Comparison of ENCODE assay signal across 28 cellular contexts in the genomic region with DNA sequence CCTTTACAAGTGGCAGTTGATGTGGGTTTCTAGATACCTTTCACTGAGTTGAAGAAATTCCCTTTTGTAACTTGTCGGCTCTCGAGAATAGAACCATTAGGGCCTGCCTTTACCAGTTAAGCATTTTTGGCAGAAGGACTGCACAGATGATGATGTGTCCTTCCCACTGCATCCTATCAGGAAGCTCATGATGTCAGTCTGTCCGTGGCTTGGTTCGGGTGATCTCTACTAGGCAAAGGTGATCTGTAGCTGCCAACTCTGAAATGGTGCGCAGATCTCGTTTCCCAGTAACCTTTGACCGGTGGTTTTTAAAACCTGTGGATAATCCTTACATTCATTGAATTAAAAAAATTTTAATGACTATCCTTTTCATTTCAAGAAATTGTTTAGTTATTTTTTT. TPM values are rescaled to one million over a fixed set of nuclear protein-coding genes. Genes with fewer than 3 reads are reported as not detected.
A peak's percentile ranks its signal among the peaks of the same experiment; 100 is the strongest.
DNase-seq lines count a peak whose midpoint lies in the region; ATAC-seq and TF ChIP-seq lines count a peak whose summit lies in the region.
"Had no signal": no experiment of that assay in that cellular context is flagged by ENCODE, and none has a peak within 500 bp of the region (broad histone marks: within the 10 kb centered on the region; RNA-seq: fewer than 3 reads in every experiment).

No MANE protein-coding gene starts in this region.

- ATAC-seq in lower lobe of right lung (no peak), HG03139 (IDR thresholded peaks at IDR 0.05; ENCODE audit: unreplicated experiment) (no peak)
- ATAC-seq: gastroesophageal sphincter, T-cell, upper lobe of right lung had no signal

- H3K36me3 ChIP-seq in esophagus (ENCODE audit: control insufficient read depth in 2 of 2, insufficient read depth in 2 of 2, low read length in 1 of 2) (no peaks in the 10 kb centered on the region), lower lobe of right lung (no peaks in the 10 kb centered on the region), thyroid gland (no peaks in the 10 kb centered on the region)
- H3K36me3 ChIP-seq: breast epithelium, esophagus muscularis mucosa, gastroesophageal sphincter, SJCRH30, spleen, upper lobe of right lung had no signal

- H3K4me1 ChIP-seq in esophagus (ENCODE audit: control insufficient read depth in 2 of 2, insufficient read depth in 2 of 2, low read length in 1 of 2) = no peaks in the 10 kb centered on the region
- peaks cover 36% of the 10 kb centered on the region for H3K4me1 ChIP-seq in lower lobe of right lung
- H3K4me1 ChIP-seq in thyroid gland = peaks cover 48 to 51% of the 10 kb centered on the region in 2 donors
- H3K4me1 ChIP-seq: SJCRH30 had no signal

- H3K27ac ChIP-seq in esophagus (ENCODE audit: low read depth in 2 of 2, low read length in 1 of 2) (peak overlapping the region; percentile 1 to 62), lower lobe of right lung (peak overlapping the region; percentile 46), thyroid gland (peak overlapping the region in 2 of 3 donors; percentile 6 to 51)
- H3K27ac ChIP-seq: GM23248, SJCRH30, spleen, upper lobe of right lung had no signal

- no peak for TF ChIP-seq POLR2A in thyroid gland (IDR thresholded peaks at IDR 0.05)

- 54 to 67% methylated on average over 7 of the region's 7 CpGs for WGBS in esophagus, 2 donors
- WGBS in thyroid gland, 2 donors = 76 to 79% methylated on average over 7 of the region's 7 CpGs

- no peak overlapping the region for H3K4me3 ChIP-seq in esophagus (ENCODE audit: low read depth in 1 of 2, low read length in 2 of 2)
- no peak overlapping the region for H3K4me3 ChIP-seq in lower lobe of right lung
- no peak overlapping the region for H3K4me3 ChIP-seq in thyroid gland (replicated peaks in 1 of 3)
- H3K4me3 ChIP-seq: breast epithelium, esophagus muscularis mucosa, gastroesophageal sphincter, GM23248, SJCRH30, spleen, upper lobe of right lung had no signal

- TF ChIP-seq CTCF in lower lobe of right lung (IDR thresholded peaks at IDR 0.05) = no peak
- TF ChIP-seq CTCF in thyroid gland (IDR thresholded peaks at IDR 0.05) = no peak

- no peaks in the 10 kb centered on the region for H3K9me3 ChIP-seq in esophagus (ENCODE audit: control insufficient read depth in 2 of 2, insufficient read depth in 1 of 2, low read depth in 1 of 2, low read length in 1 of 2)
- H3K9me3 ChIP-seq in lower lobe of right lung = no peaks in the 10 kb centered on the region
- no peaks in the 10 kb centered on the region for H3K9me3 ChIP-seq in thyroid gland
- H3K9me3 ChIP-seq: breast epithelium, esophagus muscularis mucosa, gastroesophageal sphincter, SJCRH30, spleen, upper lobe of right lung had no signal

- DNase-seq in NCI-H226 (peak; percentile 36), lower lobe of right lung (no peak), thyroid gland (no peak), NCI-H510A (lab: John Stamatoyannopoulos, UW) (no peak), NCI-H2081 (lab: John Stamatoyannopoulos, UW) (no peak)
- DNase-seq: activated CD4-positive, alpha-beta T cell treated with anti-CD3 and anti-CD28 coated beads, Interleukin-2, amount 50 U/mL, for 4 hours; activated naive CD4-positive, alpha-beta T cell treated with anti-CD3 and anti-CD28 coated beads, Interleukin-2, amount 50 U/mL, for 16 hours; amygdala; C1 segment of cervical spinal cord; Calu3; DMS79 treated with DMSO at 0.1 percent for 48 hours; effector memory CD4-positive, alpha-beta T cell; GM23248; HFFc6; naive B cell; NCI-H1105; NCI-H187 treated with DMSO at 0.1 percent for 48 hours; NCI-H69; nucleus accumbens; SJCRH30; spleen; T-cell; upper lobe of right lung had no signal

- H3K27me3 ChIP-seq in esophagus (ENCODE audit: control insufficient read depth in 1 of 2, insufficient read depth in 2 of 2, low read length in 2 of 2) = no peaks in the 10 kb centered on the region
- H3K27me3 ChIP-seq in lower lobe of right lung (ENCODE audit: low read depth) = no peaks in the 10 kb centered on the region
- H3K27me3 ChIP-seq in thyroid gland = no peaks in the 10 kb centered on the region
- H3K27me3 ChIP-seq: breast epithelium, esophagus muscularis mucosa, gastroesophageal sphincter, SJCRH30, spleen, upper lobe of right lung had no signal

- intact Hi-C loops in lower lobe of right lung (cut with DNase I) (no loop called here), thyroid gland (cut with DNase I) (no loop called here)

RNA-seq across cellular contexts. Expression of a gene that starts 49.7 kb away (rescaled TPM):
- 10 to 100 TPM; 36.2 to 39.5 TPM for polyA plus RNA-seq in esophagus
- total RNA-seq in lower lobe of right lung (23.5 TPM), thyroid gland (10 to 100 TPM; 47.4 to 94.5 (median 57.4) TPM)
